ENCODE assay signal across 2 cellular contexts in genomic region chr7:102888561-102889233, GRCh38.
A peak's percentile ranks its signal among the peaks of the same experiment; 100 is the strongest.
TF ChIP-seq lines count a peak whose summit lies in the region.

No MANE protein-coding gene starts in this region.

TF ChIP-seq in A549, 52 proteins besides CTCF, POLR2A, EP300 and RAD21:
- TF ChIP-seq RNF2 (IDR thresholded peaks at IDR 0.05; ENCODE audit: borderline replicate concordance, low read depth): no peak
- peak; percentile 27 for TF ChIP-seq MAFK (IDR thresholded peaks at IDR 0.05; ENCODE audit: partially characterized antibody)

TF ChIP-seq in IMR-90, 13 proteins besides CTCF, POLR2A, EP300 and RAD21:
- TF ChIP-seq ELK1 (IDR thresholded peaks at IDR 0.05; ENCODE audit: borderline replicate concordance, low read depth, low read length) (no peak), MAFK (IDR thresholded peaks at IDR 0.05; ENCODE audit: low read depth, low read length) (no peak), RFX5 (IDR thresholded peaks at IDR 0.05; ENCODE audit: low read depth, low read length) (no peak), BHLHE40 (IDR thresholded peaks at IDR 0.05; ENCODE audit: low read depth, low read length) (no peak), MXI1 (IDR thresholded peaks at IDR 0.05; ENCODE audit: borderline replicate concordance, low read depth, low read length) (no peak), MAZ (IDR thresholded peaks at IDR 0.05; ENCODE audit: borderline replicate concordance, low read depth, low read length) (no peak), CEBPB (IDR thresholded peaks at IDR 0.05; ENCODE audit: low read depth, low read length) (no peak), CHD1 (IDR thresholded peaks at IDR 0.05; ENCODE audit: low read depth, low read length) (no peak), RCOR1 (IDR thresholded peaks at IDR 0.05; ENCODE audit: insufficient replicate concordance, low read length) (no peak), NFE2L2 (IDR thresholded peaks at IDR 0.05; ENCODE audit: low read depth, low read length) (no peak), FOS (IDR thresholded peaks at IDR 0.05; ENCODE audit: low read depth, low read length) (no peak), SMC3 (IDR thresholded peaks at IDR 0.05; ENCODE audit: low read depth, low read length) (no peak)
- TF ChIP-seq, protein P1, sequence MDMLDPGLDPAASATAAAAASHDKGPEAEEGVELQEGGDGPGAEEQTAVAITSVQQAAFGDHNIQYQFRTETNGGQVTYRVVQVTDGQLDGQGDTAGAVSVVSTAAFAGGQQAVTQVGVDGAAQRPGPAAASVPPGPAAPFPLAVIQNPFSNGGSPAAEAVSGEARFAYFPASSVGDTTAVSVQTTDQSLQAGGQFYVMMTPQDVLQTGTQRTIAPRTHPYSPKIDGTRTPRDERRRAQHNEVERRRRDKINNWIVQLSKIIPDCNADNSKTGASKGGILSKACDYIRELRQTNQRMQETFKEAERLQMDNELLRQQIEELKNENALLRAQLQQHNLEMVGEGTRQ (IDR thresholded peaks at IDR 0.05; ENCODE audit: low read depth, low read length): no peak
